ENCODE assay signal across 25 cellular contexts in the genomic region with DNA sequence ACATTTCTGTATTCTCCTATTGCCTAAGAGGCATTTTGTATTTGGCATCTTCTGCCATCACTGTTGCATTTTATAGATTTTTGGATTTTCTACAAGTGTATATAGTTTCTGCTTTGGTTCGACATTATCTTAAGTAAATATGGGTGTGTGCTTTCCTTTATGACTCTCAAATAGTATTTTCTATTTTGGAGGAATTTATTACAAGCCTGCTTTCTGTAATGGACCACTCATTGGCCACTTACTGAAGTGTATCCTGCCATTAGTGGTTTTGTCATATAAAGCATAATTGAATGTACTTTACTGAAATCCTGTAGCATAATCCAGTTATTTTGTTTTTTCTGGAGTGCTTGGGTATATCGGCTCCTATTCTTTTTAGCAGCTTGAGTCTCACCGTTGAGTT.
"Had no signal": no experiment of that assay in that cellular context is flagged by ENCODE, and none has a peak within 500 bp of the region (broad histone marks: within the 10 kb centered on the region; RNA-seq: fewer than 3 reads in every experiment).

No MANE protein-coding gene starts in this region.

- H3K4me3 Mint-ChIP-seq: mesothelial cell of epicardium; naive thymus-derived CD4-positive, alpha-beta T cell; nephron; neural progenitor cell; stimulated activated naive B cell treated with anti-CD40 and anti-IgM and Interleukin-4, amounts not matched to agents 10 μg/mL and 1 μg/mL and 100 μg/mL, for 72 hours; stimulated activated naive CD8-positive, alpha-beta T cell treated with anti-CD3 and anti-CD28 coated beads, Interleukin-15, Interleukin-2, amounts not matched to agents 100 ng/mL and 50 ng/mL, for 24 hours had no signal

- H3K4me1 ChIP-seq: esophagus muscularis mucosa, left lung, neural progenitor cell, parathyroid adenoma, right lobe of liver, tibial nerve, upper lobe of left lung had no signal

- H3K27ac Mint-ChIP-seq: mesothelial cell of epicardium; naive thymus-derived CD4-positive, alpha-beta T cell; neural progenitor cell; progenitor cell of endocrine pancreas; stimulated activated naive B cell treated with anti-CD40 and anti-IgM and Interleukin-4, amounts not matched to agents 10 μg/mL and 1 μg/mL and 100 μg/mL, for 72 hours; stimulated activated naive CD8-positive, alpha-beta T cell treated with anti-CD3 and anti-CD28 coated beads, Interleukin-15, Interleukin-2, amounts not matched to agents 100 ng/mL and 50 ng/mL, for 24 hours had no signal

- H3K27ac ChIP-seq: coronary artery, esophagus muscularis mucosa, foreskin keratinocyte, left lung, neural progenitor cell, parathyroid adenoma, right lobe of liver, thoracic aorta, tibial nerve, upper lobe of left lung had no signal

- H3K9me3 Mint-ChIP-seq: mesothelial cell of epicardium; naive thymus-derived CD4-positive, alpha-beta T cell; nephron; neural progenitor cell; stimulated activated naive B cell treated with anti-CD40 and anti-IgM and Interleukin-4, amounts not matched to agents 10 μg/mL and 1 μg/mL and 100 μg/mL, for 72 hours; stimulated activated naive CD8-positive, alpha-beta T cell treated with anti-CD3 and anti-CD28 coated beads, Interleukin-15, Interleukin-2, amounts not matched to agents 100 ng/mL and 50 ng/mL, for 24 hours had no signal

- H3K4me1 Mint-ChIP-seq: stimulated activated naive B cell treated with anti-CD40 and anti-IgM and Interleukin-4, amounts not matched to agents 10 μg/mL and 1 μg/mL and 100 μg/mL, for 72 hours had no signal

- H3K27me3 ChIP-seq: esophagus muscularis mucosa, foreskin keratinocyte, left lung, neural progenitor cell, right lobe of liver, tibial nerve, upper lobe of left lung had no signal

- H3K79me2 ChIP-seq: parathyroid adenoma had no signal

- H2AFZ ChIP-seq: neural progenitor cell, parathyroid adenoma had no signal

- H3K4me3 ChIP-seq: coronary artery, esophagus muscularis mucosa, left lung, mucosa of descending colon, neural progenitor cell, right lobe of liver, thoracic aorta, tibial nerve, upper lobe of left lung had no signal

- ATAC-seq: foreskin keratinocyte; naive thymus-derived CD4-positive, alpha-beta T cell; right lobe of liver; stimulated activated naive B cell treated with anti-CD40 and anti-IgM and Interleukin-4, amounts not matched to agents 10 μg/mL and 1 μg/mL and 100 μg/mL, for 72 hours had no signal

- H3K4me2 ChIP-seq: neural progenitor cell had no signal

- H3K36me3 ChIP-seq: left lung, neural progenitor cell, tibial nerve, upper lobe of left lung had no signal

- DNase-seq: dermis blood vessel endothelial cell; effector memory CD4-positive, alpha-beta T cell; glutamatergic neuron; kidney; left lung; mesenchymal stem cell; mucosa of descending colon; naive thymus-derived CD4-positive, alpha-beta T cell; right lobe of liver; small intestine; stimulated activated CD4-positive, alpha-beta T cell treated with anti-CD3 and anti-CD28 coated beads, Interleukin-15, amount 100 ng/mL, for 24 hours; stimulated activated CD4-positive, alpha-beta T cell treated with anti-CD3 and anti-CD28 coated beads, Interleukin-2, amount 100 ng/mL, for 48 hours; stimulated activated naive B cell treated with anti-CD40 and anti-IgM and Interleukin-4, amounts not matched to agents 10 μg/mL and 1 μg/mL and 100 μg/mL, for 72 hours; upper lobe of left lung had no signal

- H3K9me3 ChIP-seq: esophagus muscularis mucosa, left lung, mucosa of descending colon, right lobe of liver, thoracic aorta, tibial nerve, upper lobe of left lung had no signal

- H3K9ac ChIP-seq: neural progenitor cell, parathyroid adenoma had no signal

- H3K27me3 Mint-ChIP-seq: naive thymus-derived CD4-positive, alpha-beta T cell; progenitor cell of endocrine pancreas; stimulated activated naive B cell treated with anti-CD40 and anti-IgM and Interleukin-4, amounts not matched to agents 10 μg/mL and 1 μg/mL and 100 μg/mL, for 72 hours; stimulated activated naive CD8-positive, alpha-beta T cell treated with anti-CD3 and anti-CD28 coated beads, Interleukin-15, Interleukin-2, amounts not matched to agents 100 ng/mL and 50 ng/mL, for 24 hours had no signal
